Comparison of ENCODE assay signal across 1 cellular context in genomic region chr19:37718357-37718756, GRCh38.
A peak's percentile ranks its signal among the peaks of the same experiment; 100 is the strongest.
TF ChIP-seq lines count a peak whose summit lies in the region.

No MANE protein-coding gene starts in this region.

TF ChIP-seq in HEK293, 187 proteins besides CTCF, POLR2A, EP300 and RAD21 (continued from another document):
- TF ChIP-seq, protein P1, sequence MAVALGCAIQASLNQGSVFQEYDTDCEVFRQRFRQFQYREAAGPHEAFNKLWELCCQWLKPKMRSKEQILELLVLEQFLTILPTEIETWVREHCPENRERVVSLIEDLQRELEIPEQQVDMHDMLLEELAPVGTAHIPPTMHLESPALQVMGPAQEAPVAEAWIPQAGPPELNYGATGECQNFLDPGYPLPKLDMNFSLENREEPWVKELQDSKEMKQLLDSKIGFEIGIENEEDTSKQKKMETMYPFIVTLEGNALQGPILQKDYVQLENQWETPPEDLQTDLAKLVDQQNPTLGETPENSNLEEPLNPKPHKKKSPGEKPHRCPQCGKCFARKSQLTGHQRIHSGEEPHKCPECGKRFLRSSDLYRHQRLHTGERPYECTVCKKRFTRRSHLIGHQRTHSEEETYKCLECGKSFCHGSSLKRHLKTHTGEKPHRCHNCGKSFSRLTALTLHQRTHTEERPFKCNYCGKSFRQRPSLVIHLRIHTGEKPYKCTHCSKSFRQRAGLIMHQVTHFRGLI (tag by site-specific recombination; IDR thresholded peaks at IDR 0.05): no peak
- TF ChIP-seq, protein P2, sequence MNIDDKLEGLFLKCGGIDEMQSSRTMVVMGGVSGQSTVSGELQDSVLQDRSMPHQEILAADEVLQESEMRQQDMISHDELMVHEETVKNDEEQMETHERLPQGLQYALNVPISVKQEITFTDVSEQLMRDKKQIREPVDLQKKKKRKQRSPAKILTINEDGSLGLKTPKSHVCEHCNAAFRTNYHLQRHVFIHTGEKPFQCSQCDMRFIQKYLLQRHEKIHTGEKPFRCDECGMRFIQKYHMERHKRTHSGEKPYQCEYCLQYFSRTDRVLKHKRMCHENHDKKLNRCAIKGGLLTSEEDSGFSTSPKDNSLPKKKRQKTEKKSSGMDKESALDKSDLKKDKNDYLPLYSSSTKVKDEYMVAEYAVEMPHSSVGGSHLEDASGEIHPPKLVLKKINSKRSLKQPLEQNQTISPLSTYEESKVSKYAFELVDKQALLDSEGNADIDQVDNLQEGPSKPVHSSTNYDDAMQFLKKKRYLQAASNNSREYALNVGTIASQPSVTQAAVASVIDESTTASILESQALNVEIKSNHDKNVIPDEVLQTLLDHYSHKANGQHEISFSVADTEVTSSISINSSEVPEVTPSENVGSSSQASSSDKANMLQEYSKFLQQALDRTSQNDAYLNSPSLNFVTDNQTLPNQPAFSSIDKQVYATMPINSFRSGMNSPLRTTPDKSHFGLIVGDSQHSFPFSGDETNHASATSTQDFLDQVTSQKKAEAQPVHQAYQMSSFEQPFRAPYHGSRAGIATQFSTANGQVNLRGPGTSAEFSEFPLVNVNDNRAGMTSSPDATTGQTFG (tag by site-specific recombination; IDR thresholded peaks at IDR 0.05; ENCODE audit: borderline replicate concordance): no peak
- TF ChIP-seq ZNF146 (tag by site-specific recombination; IDR thresholded peaks at IDR 0.05) (no peak), ZNF121 (tag by site-specific recombination; IDR thresholded peaks at IDR 0.05) (0 out of 2 replicates have a peak, but pooled peaks have one; percentile 39), OSR2 (tag by site-specific recombination; IDR thresholded peaks at IDR 0.05) (no peak), ZNF433 (tag by site-specific recombination; IDR thresholded peaks at IDR 0.05; ENCODE audit: low read depth) (no peak), ZFP37 (tag by site-specific recombination; IDR thresholded peaks at IDR 0.05) (no peak), ZNF664 (tag by site-specific recombination; IDR thresholded peaks at IDR 0.05) (no peak), SCRT1 (tag by site-specific recombination; IDR thresholded peaks at IDR 0.05; ENCODE audit: borderline replicate concordance) (no peak), ZNF529 (tag by site-specific recombination; IDR thresholded peaks at IDR 0.05; ENCODE audit: insufficient replicate concordance) (no peak), ZNF837 (tag by site-specific recombination; IDR thresholded peaks at IDR 0.05) (no peak), ZNF248 (tag by site-specific recombination; IDR thresholded peaks at IDR 0.05) (no peak), ZNF133 (tag by site-specific recombination; IDR thresholded peaks at IDR 0.05) (no peak), PRDM1 (tag by site-specific recombination; IDR thresholded peaks at IDR 0.05) (no peak), ZNF302 (tag by site-specific recombination; IDR thresholded peaks at IDR 0.05; ENCODE audit: low read depth) (no peak), REST (tag by site-specific recombination; IDR thresholded peaks at IDR 0.05) (0 out of 2 replicates have a peak, but pooled peaks have one; percentile 5), ZNF792 (tag by site-specific recombination; IDR thresholded peaks at IDR 0.05) (no peak), ZNF391 (tag by site-specific recombination; IDR thresholded peaks at IDR 0.05; ENCODE audit: borderline replicate concordance, low read depth) (no peak), ZBTB44 (tag by site-specific recombination; IDR thresholded peaks at IDR 0.05) (no peak), EGR2 (tag by site-specific recombination; IDR thresholded peaks at IDR 0.05; ENCODE audit: low read depth) (no peak), SP7 (tag by site-specific recombination; IDR thresholded peaks at IDR 0.05) (no peak), SETDB1 (IDR thresholded peaks at IDR 0.05; ENCODE audit: insufficient read length, low read length) (peak; percentile 15), ZNF404 (tag by site-specific recombination; IDR thresholded peaks at IDR 0.05) (no peak), GFI1B (tag by site-specific recombination; IDR thresholded peaks at IDR 0.05) (no peak), TCF7L2 (IDR thresholded peaks at IDR 0.05; ENCODE audit: borderline replicate concordance, low read depth, low read length) (no peak)
- TF ChIP-seq, protein P3, sequence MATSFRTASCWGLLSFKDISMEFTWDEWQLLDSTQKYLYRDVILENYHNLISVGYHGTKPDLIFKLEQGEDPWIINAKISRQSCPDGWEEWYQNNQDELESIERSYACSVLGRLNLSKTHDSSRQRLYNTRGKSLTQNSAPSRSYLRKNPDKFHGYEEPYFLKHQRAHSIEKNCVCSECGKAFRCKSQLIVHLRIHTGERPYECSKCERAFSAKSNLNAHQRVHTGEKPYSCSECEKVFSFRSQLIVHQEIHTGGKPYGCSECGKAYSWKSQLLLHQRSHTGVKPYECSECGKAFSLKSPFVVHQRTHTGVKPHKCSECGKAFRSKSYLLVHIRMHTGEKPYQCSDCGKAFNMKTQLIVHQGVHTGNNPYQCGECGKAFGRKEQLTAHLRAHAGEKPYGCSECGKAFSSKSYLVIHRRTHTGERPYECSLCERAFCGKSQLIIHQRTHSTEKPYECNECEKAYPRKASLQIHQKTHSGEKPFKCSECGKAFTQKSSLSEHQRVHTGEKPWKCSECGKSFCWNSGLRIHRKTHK (tag by site-specific recombination; IDR thresholded peaks at IDR 0.05): no peak
- TF ChIP-seq, protein P4, sequence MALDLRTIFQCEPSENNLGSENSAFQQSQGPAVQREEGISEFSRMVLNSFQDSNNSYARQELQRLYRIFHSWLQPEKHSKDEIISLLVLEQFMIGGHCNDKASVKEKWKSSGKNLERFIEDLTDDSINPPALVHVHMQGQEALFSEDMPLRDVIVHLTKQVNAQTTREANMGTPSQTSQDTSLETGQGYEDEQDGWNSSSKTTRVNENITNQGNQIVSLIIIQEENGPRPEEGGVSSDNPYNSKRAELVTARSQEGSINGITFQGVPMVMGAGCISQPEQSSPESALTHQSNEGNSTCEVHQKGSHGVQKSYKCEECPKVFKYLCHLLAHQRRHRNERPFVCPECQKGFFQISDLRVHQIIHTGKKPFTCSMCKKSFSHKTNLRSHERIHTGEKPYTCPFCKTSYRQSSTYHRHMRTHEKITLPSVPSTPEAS (tag by site-specific recombination; IDR thresholded peaks at IDR 0.05): no peak
- TF ChIP-seq, protein P5, sequence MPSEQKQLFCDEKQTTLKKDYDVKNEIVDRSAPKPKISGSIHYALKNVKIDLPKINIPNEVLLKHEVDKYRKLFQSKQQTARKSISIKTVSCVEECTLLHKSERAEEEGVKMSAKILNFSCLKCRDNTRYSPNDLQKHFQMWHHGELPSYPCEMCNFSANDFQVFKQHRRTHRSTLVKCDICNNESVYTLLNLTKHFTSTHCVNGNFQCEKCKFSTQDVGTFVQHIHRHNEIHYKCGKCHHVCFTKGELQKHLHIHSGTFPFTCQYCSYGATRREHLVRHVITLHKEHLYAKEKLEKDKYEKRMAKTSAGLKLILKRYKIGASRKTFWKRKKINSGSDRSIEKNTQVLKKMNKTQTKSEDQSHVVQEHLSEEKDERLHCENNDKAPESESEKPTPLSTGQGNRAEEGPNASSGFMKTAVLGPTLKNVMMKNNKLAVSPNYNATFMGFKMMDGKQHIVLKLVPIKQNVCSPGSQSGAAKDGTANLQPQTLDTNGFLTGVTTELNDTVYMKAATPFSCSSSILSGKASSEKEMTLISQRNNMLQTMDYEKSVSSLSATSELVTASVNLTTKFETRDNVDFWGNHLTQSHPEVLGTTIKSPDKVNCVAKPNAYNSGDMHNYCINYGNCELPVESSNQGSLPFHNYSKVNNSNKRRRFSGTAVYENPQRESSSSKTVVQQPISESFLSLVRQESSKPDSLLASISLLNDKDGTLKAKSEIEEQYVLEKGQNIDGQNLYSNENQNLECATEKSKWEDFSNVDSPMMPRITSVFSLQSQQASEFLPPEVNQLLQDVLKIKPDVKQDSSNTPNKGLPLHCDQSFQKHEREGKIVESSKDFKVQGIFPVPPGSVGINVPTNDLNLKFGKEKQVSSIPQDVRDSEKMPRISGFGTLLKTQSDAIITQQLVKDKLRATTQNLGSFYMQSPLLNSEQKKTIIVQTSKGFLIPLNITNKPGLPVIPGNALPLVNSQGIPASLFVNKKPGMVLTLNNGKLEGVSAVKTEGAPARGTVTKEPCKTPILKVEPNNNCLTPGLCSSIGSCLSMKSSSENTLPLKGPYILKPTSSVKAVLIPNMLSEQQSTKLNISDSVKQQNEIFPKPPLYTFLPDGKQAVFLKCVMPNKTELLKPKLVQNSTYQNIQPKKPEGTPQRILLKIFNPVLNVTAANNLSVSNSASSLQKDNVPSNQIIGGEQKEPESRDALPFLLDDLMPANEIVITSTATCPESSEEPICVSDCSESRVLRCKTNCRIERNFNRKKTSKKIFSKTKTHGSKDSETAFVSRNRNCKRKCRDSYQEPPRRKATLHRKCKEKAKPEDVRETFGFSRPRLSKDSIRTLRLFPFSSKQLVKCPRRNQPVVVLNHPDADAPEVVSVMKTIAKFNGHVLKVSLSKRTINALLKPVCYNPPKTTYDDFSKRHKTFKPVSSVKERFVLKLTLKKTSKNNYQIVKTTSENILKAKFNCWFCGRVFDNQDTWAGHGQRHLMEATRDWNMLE (tag by site-specific recombination; conservative IDR thresholded peaks at IDR 0.05; ENCODE audit: low read depth): 0 out of 2 replicates have a peak, but pooled peaks have one; percentile 8
- TF ChIP-seq, protein P6, sequence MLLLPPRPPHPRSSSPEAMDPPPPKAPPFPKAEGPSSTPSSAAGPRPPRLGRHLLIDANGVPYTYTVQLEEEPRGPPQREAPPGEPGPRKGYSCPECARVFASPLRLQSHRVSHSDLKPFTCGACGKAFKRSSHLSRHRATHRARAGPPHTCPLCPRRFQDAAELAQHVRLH (tag by site-specific recombination; IDR thresholded peaks at IDR 0.05): no peak
- TF ChIP-seq, protein P7, sequence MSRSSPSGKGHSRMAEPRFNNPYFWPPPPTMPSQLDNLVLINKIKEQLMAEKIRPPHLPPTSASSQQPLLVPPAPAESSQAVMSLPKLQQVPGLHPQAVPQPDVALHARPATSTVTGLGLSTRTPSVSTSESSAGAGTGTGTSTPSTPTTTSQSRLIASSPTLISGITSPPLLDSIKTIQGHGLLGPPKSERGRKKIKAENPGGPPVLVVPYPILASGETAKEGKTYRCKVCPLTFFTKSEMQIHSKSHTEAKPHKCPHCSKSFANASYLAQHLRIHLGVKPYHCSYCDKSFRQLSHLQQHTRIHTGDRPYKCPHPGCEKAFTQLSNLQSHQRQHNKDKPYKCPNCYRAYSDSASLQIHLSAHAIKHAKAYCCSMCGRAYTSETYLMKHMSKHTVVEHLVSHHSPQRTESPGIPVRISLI (tag by site-specific recombination; IDR thresholded peaks at IDR 0.05): no peak
TF ChIP-seq in HEK293: peak in this region for 9.
